8 cellular contexts compared by ENCODE assay signal in the genomic region with DNA sequence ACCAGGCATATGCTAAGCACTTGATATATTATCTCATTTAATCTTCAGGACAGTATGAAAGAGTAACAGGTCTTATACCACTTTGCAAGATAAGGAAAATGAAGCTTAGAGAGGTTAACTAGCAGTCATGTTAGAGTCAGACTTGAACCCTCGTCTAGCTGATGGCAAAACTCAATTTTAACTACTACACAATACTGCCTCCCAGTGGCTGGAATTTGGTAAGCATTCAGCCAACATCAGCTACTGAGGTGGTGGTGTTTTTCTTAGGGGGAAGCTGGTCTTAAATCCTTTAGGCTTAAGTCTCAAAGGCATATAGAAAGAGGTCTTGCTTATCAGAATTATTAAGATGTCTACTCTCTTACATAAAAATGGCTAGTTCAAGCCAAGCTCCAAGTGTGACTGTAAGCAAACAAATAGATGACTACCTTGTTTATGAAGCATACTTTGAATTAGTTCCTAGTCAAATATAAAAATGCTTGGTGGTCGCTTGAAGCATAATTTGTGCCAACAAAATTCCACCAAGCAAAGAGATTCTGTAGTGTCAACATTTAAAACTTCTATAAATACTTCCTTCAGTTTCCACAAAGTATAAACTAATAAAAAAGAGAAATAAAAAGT.
DNase-seq lines count a peak whose midpoint lies in the region; ATAC-seq and TF ChIP-seq lines count a peak whose summit lies in the region.

No MANE protein-coding gene starts in this region.

- WGBS in gastroesophageal sphincter (ENCODE audit: low coverage in 1 of 2), 2 donors, result 16 to 27% methylated on average over 2 of the region's 2 CpGs

- H3K27ac ChIP-seq in SJSA1, result no peak overlapping the region
- H3K27ac ChIP-seq in gastroesophageal sphincter, result no peak overlapping the region

- TF ChIP-seq EP300 in gastroesophageal sphincter (IDR thresholded peaks at IDR 0.05), result no peak

- H3K4me1 ChIP-seq in SJSA1 (replicated peaks) (no peaks in the 10 kb centered on the region), gastroesophageal sphincter (no peaks in the 10 kb centered on the region)

- DNase-seq in CD14-positive monocyte (ENCODE audit: low spot score) (no peak), SJSA1 (ENCODE audit: low read depth in 1 of 2, low spot score in 2 of 2) (peak; percentile 37 to 47), retinal pigment epithelial cell (ENCODE audit: low read depth) (no peak), LoVo (ENCODE audit: low spot score) (no peak), middle frontal gyrus (ENCODE audit: extremely low spot score, low spot score) (no peak)

- H3K9me3 ChIP-seq in SJSA1 (replicated peaks) (no peaks in the 10 kb centered on the region), gastroesophageal sphincter (no peaks in the 10 kb centered on the region)

- H3K27me3 ChIP-seq in SJSA1 (replicated peaks) (no peaks in the 10 kb centered on the region), gastroesophageal sphincter (no peaks in the 10 kb centered on the region)

- no peaks in the 10 kb centered on the region for H3K4me1 Mint-ChIP-seq in CD14-positive monocyte

- no peak overlapping the region for H3K4me3 Mint-ChIP-seq in CD14-positive monocyte

- H3K4me3 ChIP-seq in SJSA1, result no peak overlapping the region
- no peak overlapping the region for H3K4me3 ChIP-seq in gastroesophageal sphincter
- no peak overlapping the region for H3K4me3 ChIP-seq in retinal pigment epithelial cell (ENCODE audit: low read length)

- H3K27ac Mint-ChIP-seq in CD14-positive monocyte, result no peak overlapping the region

- no peaks in the 10 kb centered on the region for H3K9me3 Mint-ChIP-seq in CD14-positive monocyte

- H3K36me3 ChIP-seq in SJSA1, result no peaks in the 10 kb centered on the region
- H3K36me3 ChIP-seq in gastroesophageal sphincter, result no peaks in the 10 kb centered on the region

- TF ChIP-seq CTCF in CD14-positive monocyte (IDR thresholded peaks at IDR 0.05) (peak; percentile 25), gastroesophageal sphincter (IDR thresholded peaks at IDR 0.05) (peak; percentile 28 to 56 (median 46)), retinal pigment epithelial cell (conservative IDR thresholded peaks at IDR 0.05; ENCODE audit: low read depth, low read length) (peak; percentile 64)

- no peak for TF ChIP-seq POLR2A in gastroesophageal sphincter (IDR thresholded peaks at IDR 0.05)

- no peaks in the 10 kb centered on the region for H3K36me3 Mint-ChIP-seq in CD14-positive monocyte

- intact Hi-C loops in CD14-positive monocyte (cut with micrococcal nuclease), result no loop called here

- H3K27me3 Mint-ChIP-seq in CD14-positive monocyte (ENCODE audit: low read depth in 3 of 3), result peaks cover 0 to 2% (median 0%) of the 10 kb centered on the region in 3 donors

- ATAC-seq in GM18870 (IDR thresholded peaks at IDR 0.05; ENCODE audit: unreplicated experiment), result peak; percentile 68
- ATAC-seq in HG03469 (IDR thresholded peaks at IDR 0.05; ENCODE audit: unreplicated experiment), result peak; percentile 72
- no peak for ATAC-seq in gastroesophageal sphincter

Comparison
In these comparisons a context has a peak if more than half of its experiments do, and no peak if none do; other contexts are left out.
1. DNase-seq: peak in SJSA1 (2 of 2); none in CD14-positive monocyte (single experiment), retinal pigment epithelial cell (single experiment), LoVo (single experiment) and middle frontal gyrus (single experiment).
2. Peak in every context shown above with its lines, with median percentiles within 50 percentile points of each other: CTCF ChIP-seq.